ENCODE assay signal across 27 cellular contexts in the genomic region with DNA sequence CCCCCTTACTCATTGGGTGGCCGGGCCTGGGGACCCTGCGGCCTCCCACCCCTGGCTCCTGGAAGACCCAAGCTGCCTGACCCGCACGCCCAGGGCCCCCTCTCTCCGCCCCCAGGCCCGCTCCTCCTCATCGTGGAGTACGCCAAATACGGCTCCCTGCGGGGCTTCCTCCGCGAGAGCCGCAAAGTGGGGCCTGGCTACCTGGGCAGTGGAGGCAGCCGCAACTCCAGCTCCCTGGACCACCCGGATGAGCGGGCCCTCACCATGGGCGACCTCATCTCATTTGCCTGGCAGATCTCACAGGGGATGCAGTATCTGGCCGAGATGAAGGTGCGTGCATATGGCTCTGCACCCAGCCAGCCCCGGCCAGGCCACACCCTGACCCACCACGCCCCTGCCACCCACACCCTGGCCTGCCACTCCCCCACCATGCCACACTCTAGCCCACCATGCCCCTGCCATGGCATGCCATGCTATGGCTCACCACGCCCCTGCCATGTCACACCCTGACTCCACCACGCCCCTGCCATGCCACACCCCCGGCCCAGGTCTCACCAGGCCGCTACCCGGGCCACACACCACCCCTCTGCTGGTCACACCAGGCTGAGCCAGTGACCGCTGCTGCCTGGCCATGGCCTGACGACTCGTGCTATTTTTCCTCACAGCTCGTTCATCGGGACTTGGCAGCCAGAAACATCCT. TPM values are rescaled to one million over a fixed set of nuclear protein-coding genes. Genes with fewer than 3 reads are reported as not detected.
DNase-seq lines count a peak whose midpoint lies in the region; ATAC-seq and TF ChIP-seq lines count a peak whose summit lies in the region.
"Had no signal": no experiment of that assay in that cellular context is flagged by ENCODE, and none has a peak within 500 bp of the region (broad histone marks: within the 10 kb centered on the region; RNA-seq: fewer than 3 reads in every experiment).

No MANE protein-coding gene starts in this region.

- intact Hi-C loops in cardiac septum (cut with DNase I) (no loop called here), mucosa of descending colon (cut with DNase I, micrococcal nuclease) (no loop called here)
- intact Hi-C loops in activated T-helper 2 cell treated with anti-CD3 and anti-CD28 coated beads, Interferon-gamma antibody, Interleukin-2, Interleukin-4, amounts not matched to agents 10 μg/mL and 5 μg/mL and 100 μg/mL, durations not matched to agents 14 hours and 24 hours and 36 hours (cut with micrococcal nuclease): loop anchor here (5.0 to 10.0 kb wide), 4 partner anchors 288 to 567 kb away; a partner anchor contains a TSS

- H3K27ac ChIP-seq in right atrium auricular region: no peak overlapping the region
- H3K27ac ChIP-seq: gastroesophageal sphincter, parathyroid adenoma, SJSA1 had no signal

- no peaks in the 10 kb centered on the region for H3K9me3 ChIP-seq in right atrium auricular region
- H3K9me3 ChIP-seq in mucosa of descending colon: no peaks in the 10 kb centered on the region
- H3K9me3 ChIP-seq: gastroesophageal sphincter, MG63, SJSA1, upper lobe of left lung had no signal

- H3K9me3 Mint-ChIP-seq in activated T-helper 2 cell treated with anti-CD3 and anti-CD28 coated beads, Interferon-gamma antibody, Interleukin-2, Interleukin-4, amounts not matched to agents 10 μg/mL and 5 μg/mL and 100 μg/mL, durations not matched to agents 14 hours and 24 hours and 36 hours: no peaks in the 10 kb centered on the region
- H3K9me3 Mint-ChIP-seq: activated naive CD8-positive, alpha-beta T cell treated with anti-CD3 and anti-CD28 coated beads, Interleukin-2, amount 50 U/mL, for 24 hours; CD4-positive, alpha-beta T cell; T-cell had no signal

- no peaks in the 10 kb centered on the region for H3K36me3 Mint-ChIP-seq in activated T-helper 2 cell treated with anti-CD3 and anti-CD28 coated beads, Interferon-gamma antibody, Interleukin-2, Interleukin-4, amounts not matched to agents 10 μg/mL and 5 μg/mL and 100 μg/mL, durations not matched to agents 14 hours and 24 hours and 36 hours (ENCODE audit: low read depth)
- H3K36me3 Mint-ChIP-seq: T-cell had no signal

- no peak for TF ChIP-seq CTCF in right atrium auricular region (IDR thresholded peaks at IDR 0.05)
- TF ChIP-seq CTCF in mucosa of descending colon (IDR thresholded peaks at IDR 0.05): no peak

- H3K4me3 ChIP-seq in right atrium auricular region: no peak overlapping the region
- H3K4me3 ChIP-seq in mucosa of descending colon: no peak overlapping the region
- H3K4me3 ChIP-seq: gastroesophageal sphincter, K562, MG63, SJSA1, upper lobe of left lung had no signal

- H3K4me1 ChIP-seq in right atrium auricular region: no peaks in the 10 kb centered on the region
- no peaks in the 10 kb centered on the region for H3K4me1 ChIP-seq in mucosa of descending colon (ENCODE audit: low read depth)
- H3K4me1 ChIP-seq: parathyroid adenoma, SJSA1 had no signal

- no peak for ATAC-seq in mucosa of descending colon
- ATAC-seq: activated naive CD8-positive, alpha-beta T cell treated with anti-CD3 and anti-CD28 coated beads, Interleukin-2, amount 50 U/mL, for 24 hours; gastroesophageal sphincter; K562; left ventricle myocardium superior; right cardiac atrium; T-cell had no signal

- H3K27me3 Mint-ChIP-seq in activated T-helper 2 cell treated with anti-CD3 and anti-CD28 coated beads, Interferon-gamma antibody, Interleukin-2, Interleukin-4, amounts not matched to agents 10 μg/mL and 5 μg/mL and 100 μg/mL, durations not matched to agents 14 hours and 24 hours and 36 hours (ENCODE audit: low read depth): no peaks in the 10 kb centered on the region
- H3K27me3 Mint-ChIP-seq: activated naive CD8-positive, alpha-beta T cell treated with anti-CD3 and anti-CD28 coated beads, Interleukin-2, amount 50 U/mL, for 24 hours; CD4-positive, alpha-beta T cell; T-cell had no signal

- H3K4me1 Mint-ChIP-seq in activated T-helper 2 cell treated with anti-CD3 and anti-CD28 coated beads, Interferon-gamma antibody, Interleukin-2, Interleukin-4, amounts not matched to agents 10 μg/mL and 5 μg/mL and 100 μg/mL, durations not matched to agents 14 hours and 24 hours and 36 hours (ENCODE audit: low read depth): peaks cover 33% of the 10 kb centered on the region

- peak overlapping the region; percentile 49 for H3K27ac Mint-ChIP-seq in activated T-helper 2 cell treated with anti-CD3 and anti-CD28 coated beads, Interferon-gamma antibody, Interleukin-2, Interleukin-4, amounts not matched to agents 10 μg/mL and 5 μg/mL and 100 μg/mL, durations not matched to agents 14 hours and 24 hours and 36 hours

- H3K36me3 ChIP-seq in right atrium auricular region (no peaks in the 10 kb centered on the region), mucosa of descending colon (ENCODE audit: low read depth) (no peaks in the 10 kb centered on the region)
- H3K36me3 ChIP-seq: gastroesophageal sphincter, MG63, SJSA1, upper lobe of left lung had no signal

- no peaks in the 10 kb centered on the region for H3K27me3 ChIP-seq in right atrium auricular region
- H3K27me3 ChIP-seq: gastroesophageal sphincter, MG63, SJSA1, upper lobe of left lung had no signal

- DNase-seq in cardiac septum (ENCODE audit: low spot score) (peak; percentile 71), right atrium auricular region (ENCODE audit: low spot score) (no peak), mucosa of descending colon (peak in 2 of 3 donors; percentile 17 to 56), NCI-H128 (lab: John Stamatoyannopoulos, UW; ENCODE audit: unreplicated experiment) (no peak), iPS-NIHi11 (ENCODE audit: low spot score) (no peak)
- no peak for DNase-seq in activated T-helper 2 cell treated with anti-CD3 and anti-CD28 coated beads, Interferon-gamma antibody, Interleukin-2, Interleukin-4, amounts not matched to agents 10 μg/mL and 5 μg/mL and 100 μg/mL, durations not matched to agents 14 hours and 24 hours and 36 hours (ENCODE audit: low spot score)
- DNase-seq in effector CD4-positive, alpha-beta T cell: no peak
- DNase-seq: activated CD8-positive, alpha-beta memory T cell treated with anti-CD3 and anti-CD28 coated beads, Interleukin-2, amount 50 U/mL, for 4 hours; activated naive CD8-positive, alpha-beta T cell treated with anti-CD3 and anti-CD28 coated beads, Interleukin-2, amount 50 U/mL, for 24 hours; central memory CD4-positive, alpha-beta T cell; HCEC 1CT; hypothalamus; left ventricle myocardium superior; MG63; NCI-H1105 treated with DMSO at 0.1 percent for 48 hours; NCI-H2029 treated with DMSO at 0.1 percent for 48 hours; NCI-H2227 treated with DMSO at 0.1 percent for 48 hours; NCI-H748 treated with DMSO at 0.1 percent for 48 hours; stimulated activated CD4-positive, alpha-beta T cell treated with anti-CD3 and anti-CD28 coated beads, Interleukin-2, amount 100 ng/mL, for 48 hours; T-cell had no signal

- no peak overlapping the region for H3K4me3 Mint-ChIP-seq in activated T-helper 2 cell treated with anti-CD3 and anti-CD28 coated beads, Interferon-gamma antibody, Interleukin-2, Interleukin-4, amounts not matched to agents 10 μg/mL and 5 μg/mL and 100 μg/mL, durations not matched to agents 14 hours and 24 hours and 36 hours (ENCODE audit: low read depth)
- H3K4me3 Mint-ChIP-seq: activated naive CD8-positive, alpha-beta T cell treated with anti-CD3 and anti-CD28 coated beads, Interleukin-2, amount 50 U/mL, for 24 hours; CD4-positive, alpha-beta T cell had no signal

RNA-seq across cellular contexts. Expression of a gene that starts 18.7 kb away (rescaled TPM):
- total RNA-seq in cardiac septum: 14.2 TPM
- 10 to 100 TPM; 10.0 to 14.9 TPM for total RNA-seq in right atrium auricular region
- total RNA-seq in activated T-helper 2 cell treated with anti-CD3 and anti-CD28 coated beads, Interferon-gamma antibody, Interleukin-2, Interleukin-4, amounts not matched to agents 10 μg/mL and 5 μg/mL and 100 μg/mL, durations not matched to agents 14 hours and 24 hours and 36 hours: 25.2 and 25.6 TPM in 2 replicates
- total RNA-seq in mucosa of descending colon: 10 to 100 TPM in 1 of 3 donors, 1 to 10 TPM in 2; 3.9 to 20.1 (median 7.4) TPM

RNA-seq across cellular contexts. Expression of a gene that starts 42.7 kb away (rescaled TPM):
- total RNA-seq in cardiac septum: 0.94 TPM
- total RNA-seq in right atrium auricular region: under 1 TPM; 0.12 to 0.44 TPM
- total RNA-seq in activated T-helper 2 cell treated with anti-CD3 and anti-CD28 coated beads, Interferon-gamma antibody, Interleukin-2, Interleukin-4, amounts not matched to agents 10 μg/mL and 5 μg/mL and 100 μg/mL, durations not matched to agents 14 hours and 24 hours and 36 hours: 0.21 and 0.59 TPM in 2 replicates
- 10 to 100 TPM in 1 of 3 donors, 1 to 10 TPM in 1, under 1 TPM in 1; 0.84 to 13.5 (median 1.6) TPM for total RNA-seq in mucosa of descending colon
- total RNA-seq: CD4-positive, alpha-beta T cell; SJSA1 had no signal

Comparison
In these comparisons a context has a peak if more than half of its experiments do, and no peak if none do; other contexts are left out.
1. DNase-seq: peak in cardiac septum (single experiment) and mucosa of descending colon (2 of 3); none in right atrium auricular region (single experiment), activated T-helper 2 cell treated with anti-CD3 and anti-CD28 coated beads, Interferon-gamma antibody, Interleukin-2, Interleukin-4, amounts not matched to agents 10 μg/mL and 5 μg/mL and 100 μg/mL, durations not matched to agents 14 hours and 24 hours and 36 hours (single experiment), NCI-H128 (single experiment), iPS-NIHi11 (single experiment) and effector CD4-positive, alpha-beta T cell (single experiment).